ENCODE assay signal across 1 cellular context in the genomic region with DNA sequence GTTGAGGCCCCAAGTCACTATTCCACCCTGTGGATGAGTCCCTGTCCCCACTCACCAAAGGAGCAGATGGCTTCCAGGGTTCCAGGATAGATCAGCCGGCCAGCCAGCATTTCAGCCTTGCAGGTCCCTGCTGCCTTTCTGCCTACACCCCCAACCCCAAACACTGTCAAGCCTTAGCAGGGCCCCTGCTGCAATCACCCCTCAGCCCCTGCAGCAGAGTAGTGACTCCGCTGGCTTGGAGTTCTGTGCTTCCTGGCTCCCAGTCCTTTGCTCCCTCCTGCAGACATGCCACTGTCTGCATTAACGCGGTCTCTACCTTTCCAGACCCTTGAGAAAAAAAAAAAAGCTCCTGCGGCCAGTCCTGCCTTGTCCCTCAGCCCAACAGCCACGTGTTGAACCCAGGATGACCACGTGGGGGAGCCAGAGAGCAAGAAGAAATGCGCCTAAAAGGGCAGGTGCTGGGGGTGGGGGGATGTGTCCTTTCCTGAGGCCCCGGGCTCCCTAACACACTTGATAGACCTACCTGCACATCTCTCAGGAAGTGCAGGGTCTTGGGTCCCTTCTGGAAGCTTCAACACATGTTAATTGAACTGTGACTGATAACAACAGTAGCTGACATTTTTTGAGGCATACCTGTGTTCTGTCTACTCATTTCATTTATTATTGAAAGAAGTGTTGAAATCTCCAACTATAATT.
TF ChIP-seq lines count a peak whose summit lies in the region.

No MANE protein-coding gene starts in this region.

TF ChIP-seq in K562, 482 proteins besides CTCF, POLR2A, EP300 and RAD21 (continued from another document and continues in another):
- TF ChIP-seq, protein P1, sequence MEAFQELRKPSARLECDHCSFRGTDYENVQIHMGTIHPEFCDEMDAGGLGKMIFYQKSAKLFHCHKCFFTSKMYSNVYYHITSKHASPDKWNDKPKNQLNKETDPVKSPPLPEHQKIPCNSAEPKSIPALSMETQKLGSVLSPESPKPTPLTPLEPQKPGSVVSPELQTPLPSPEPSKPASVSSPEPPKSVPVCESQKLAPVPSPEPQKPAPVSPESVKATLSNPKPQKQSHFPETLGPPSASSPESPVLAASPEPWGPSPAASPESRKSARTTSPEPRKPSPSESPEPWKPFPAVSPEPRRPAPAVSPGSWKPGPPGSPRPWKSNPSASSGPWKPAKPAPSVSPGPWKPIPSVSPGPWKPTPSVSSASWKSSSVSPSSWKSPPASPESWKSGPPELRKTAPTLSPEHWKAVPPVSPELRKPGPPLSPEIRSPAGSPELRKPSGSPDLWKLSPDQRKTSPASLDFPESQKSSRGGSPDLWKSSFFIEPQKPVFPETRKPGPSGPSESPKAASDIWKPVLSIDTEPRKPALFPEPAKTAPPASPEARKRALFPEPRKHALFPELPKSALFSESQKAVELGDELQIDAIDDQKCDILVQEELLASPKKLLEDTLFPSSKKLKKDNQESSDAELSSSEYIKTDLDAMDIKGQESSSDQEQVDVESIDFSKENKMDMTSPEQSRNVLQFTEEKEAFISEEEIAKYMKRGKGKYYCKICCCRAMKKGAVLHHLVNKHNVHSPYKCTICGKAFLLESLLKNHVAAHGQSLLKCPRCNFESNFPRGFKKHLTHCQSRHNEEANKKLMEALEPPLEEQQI (IDR thresholded peaks at IDR 0.05) = no peak
- TF ChIP-seq DACH1 (IDR thresholded peaks at IDR 0.05; ENCODE audit: partially characterized antibody) (no peak), XRCC5 (IDR thresholded peaks at IDR 0.05; ENCODE audit: low read depth, low read length) (peak; percentile 87; the same call in 1 of the 2 replicates), KLF10 (CRISPR knock-in tag; IDR thresholded peaks at IDR 0.05) (no peak), JUNB (CRISPR knock-in tag; conservative IDR thresholded peaks at IDR 0.05) (no peak), MXI1 (IDR thresholded peaks at IDR 0.05; ENCODE audit: low read depth, low read length) (no peak), DPF2 (IDR thresholded peaks at IDR 0.05) (no peak), ESRRA (IDR thresholded peaks at IDR 0.05; ENCODE audit: borderline replicate concordance, low read depth) (0 out of 2 replicates have a peak, but pooled peaks have one; percentile 17), FOSL1 (tag; conservative IDR thresholded peaks at IDR 0.05) (no peak), NR2C2 (CRISPR knock-in tag; IDR thresholded peaks at IDR 0.05) (no peak), NR2C2 (tag; IDR thresholded peaks at IDR 0.05) (no peak), ZNF324 (CRISPR knock-in tag; IDR thresholded peaks at IDR 0.05) (no peak), PCBP2 (IDR thresholded peaks at IDR 0.05; ENCODE audit: low read depth, low read length, poor library complexity, severe bottlenecking) (no peak), ZNF253 (CRISPR knock-in tag; conservative IDR thresholded peaks at IDR 0.05) (no peak), ZNF217 (CRISPR knock-in tag; IDR thresholded peaks at IDR 0.05) (no peak), POLR2B (IDR thresholded peaks at IDR 0.05; ENCODE audit: low read depth, partially characterized antibody) (no peak), ZNF3 (CRISPR knock-in tag; IDR thresholded peaks at IDR 0.05) (no peak), SRF (CRISPR knock-in tag; IDR thresholded peaks at IDR 0.05) (no peak), NR3C1 (CRISPR knock-in tag; IDR thresholded peaks at IDR 0.05) (no peak), NR2F6 (CRISPR knock-in tag; IDR thresholded peaks at IDR 0.05) (no peak), MEF2D (tag; conservative IDR thresholded peaks at IDR 0.05; ENCODE audit: low read depth) (no peak), NFXL1 (CRISPR knock-in tag; IDR thresholded peaks at IDR 0.05) (0 out of 2 replicates have a peak, but pooled peaks have one; percentile 36), PML (IDR thresholded peaks at IDR 0.05; ENCODE audit: low read length) (no peak), PRPF4 (IDR thresholded peaks at IDR 0.05; ENCODE audit: insufficient read depth, low read depth, low read length, poor library complexity, severe bottlenecking) (no peak), SRSF3 (IDR thresholded peaks at IDR 0.05; ENCODE audit: insufficient read depth, low read length) (no peak), HDAC3 (IDR thresholded peaks at IDR 0.05; ENCODE audit: borderline replicate concordance, partially characterized antibody) (no peak), NR1H2 (CRISPR knock-in tag; IDR thresholded peaks at IDR 0.05) (no peak), MCM2 (IDR thresholded peaks at IDR 0.05; ENCODE audit: low read depth) (no peak), ILF3 (IDR thresholded peaks at IDR 0.05; ENCODE audit: borderline replicate concordance) (no peak), GTF2A2 (tag; IDR thresholded peaks at IDR 0.05) (no peak), ZC3H11A (IDR thresholded peaks at IDR 0.05; ENCODE audit: low read depth, low read length) (no peak)
- TF ChIP-seq, protein P2, sequence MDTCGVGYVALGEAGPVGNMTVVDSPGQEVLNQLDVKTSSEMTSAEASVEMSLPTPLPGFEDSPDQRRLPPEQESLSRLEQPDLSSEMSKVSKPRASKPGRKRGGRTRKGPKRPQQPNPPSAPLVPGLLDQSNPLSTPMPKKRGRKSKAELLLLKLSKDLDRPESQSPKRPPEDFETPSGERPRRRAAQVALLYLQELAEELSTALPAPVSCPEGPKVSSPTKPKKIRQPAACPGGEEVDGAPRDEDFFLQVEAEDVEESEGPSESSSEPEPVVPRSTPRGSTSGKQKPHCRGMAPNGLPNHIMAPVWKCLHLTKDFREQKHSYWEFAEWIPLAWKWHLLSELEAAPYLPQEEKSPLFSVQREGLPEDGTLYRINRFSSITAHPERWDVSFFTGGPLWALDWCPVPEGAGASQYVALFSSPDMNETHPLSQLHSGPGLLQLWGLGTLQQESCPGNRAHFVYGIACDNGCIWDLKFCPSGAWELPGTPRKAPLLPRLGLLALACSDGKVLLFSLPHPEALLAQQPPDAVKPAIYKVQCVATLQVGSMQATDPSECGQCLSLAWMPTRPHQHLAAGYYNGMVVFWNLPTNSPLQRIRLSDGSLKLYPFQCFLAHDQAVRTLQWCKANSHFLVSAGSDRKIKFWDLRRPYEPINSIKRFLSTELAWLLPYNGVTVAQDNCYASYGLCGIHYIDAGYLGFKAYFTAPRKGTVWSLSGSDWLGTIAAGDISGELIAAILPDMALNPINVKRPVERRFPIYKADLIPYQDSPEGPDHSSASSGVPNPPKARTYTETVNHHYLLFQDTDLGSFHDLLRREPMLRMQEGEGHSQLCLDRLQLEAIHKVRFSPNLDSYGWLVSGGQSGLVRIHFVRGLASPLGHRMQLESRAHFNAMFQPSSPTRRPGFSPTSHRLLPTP (IDR thresholded peaks at IDR 0.05; ENCODE audit: borderline replicate concordance, extremely low read depth, insufficient read length) = no peak
- TF ChIP-seq, protein P3, sequence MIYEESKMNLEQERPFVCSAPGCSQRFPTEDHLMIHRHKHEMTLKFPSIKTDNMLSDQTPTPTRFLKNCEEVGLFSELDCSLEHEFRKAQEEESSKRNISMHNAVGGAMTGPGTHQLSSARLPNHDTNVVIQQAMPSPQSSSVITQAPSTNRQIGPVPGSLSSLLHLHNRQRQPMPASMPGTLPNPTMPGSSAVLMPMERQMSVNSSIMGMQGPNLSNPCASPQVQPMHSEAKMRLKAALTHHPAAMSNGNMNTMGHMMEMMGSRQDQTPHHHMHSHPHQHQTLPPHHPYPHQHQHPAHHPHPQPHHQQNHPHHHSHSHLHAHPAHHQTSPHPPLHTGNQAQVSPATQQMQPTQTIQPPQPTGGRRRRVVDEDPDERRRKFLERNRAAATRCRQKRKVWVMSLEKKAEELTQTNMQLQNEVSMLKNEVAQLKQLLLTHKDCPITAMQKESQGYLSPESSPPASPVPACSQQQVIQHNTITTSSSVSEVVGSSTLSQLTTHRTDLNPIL (CRISPR knock-in tag; IDR thresholded peaks at IDR 0.05) = no peak
- TF ChIP-seq, protein P4, sequence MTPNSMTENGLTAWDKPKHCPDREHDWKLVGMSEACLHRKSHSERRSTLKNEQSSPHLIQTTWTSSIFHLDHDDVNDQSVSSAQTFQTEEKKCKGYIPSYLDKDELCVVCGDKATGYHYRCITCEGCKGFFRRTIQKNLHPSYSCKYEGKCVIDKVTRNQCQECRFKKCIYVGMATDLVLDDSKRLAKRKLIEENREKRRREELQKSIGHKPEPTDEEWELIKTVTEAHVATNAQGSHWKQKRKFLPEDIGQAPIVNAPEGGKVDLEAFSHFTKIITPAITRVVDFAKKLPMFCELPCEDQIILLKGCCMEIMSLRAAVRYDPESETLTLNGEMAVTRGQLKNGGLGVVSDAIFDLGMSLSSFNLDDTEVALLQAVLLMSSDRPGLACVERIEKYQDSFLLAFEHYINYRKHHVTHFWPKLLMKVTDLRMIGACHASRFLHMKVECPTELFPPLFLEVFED (CRISPR knock-in tag; conservative IDR thresholded peaks at IDR 0.05) = no peak
- TF ChIP-seq, protein P5, sequence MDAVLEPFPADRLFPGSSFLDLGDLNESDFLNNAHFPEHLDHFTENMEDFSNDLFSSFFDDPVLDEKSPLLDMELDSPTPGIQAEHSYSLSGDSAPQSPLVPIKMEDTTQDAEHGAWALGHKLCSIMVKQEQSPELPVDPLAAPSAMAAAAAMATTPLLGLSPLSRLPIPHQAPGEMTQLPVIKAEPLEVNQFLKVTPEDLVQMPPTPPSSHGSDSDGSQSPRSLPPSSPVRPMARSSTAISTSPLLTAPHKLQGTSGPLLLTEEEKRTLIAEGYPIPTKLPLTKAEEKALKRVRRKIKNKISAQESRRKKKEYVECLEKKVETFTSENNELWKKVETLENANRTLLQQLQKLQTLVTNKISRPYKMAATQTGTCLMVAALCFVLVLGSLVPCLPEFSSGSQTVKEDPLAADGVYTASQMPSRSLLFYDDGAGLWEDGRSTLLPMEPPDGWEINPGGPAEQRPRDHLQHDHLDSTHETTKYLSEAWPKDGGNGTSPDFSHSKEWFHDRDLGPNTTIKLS (IDR thresholded peaks at IDR 0.05; ENCODE audit: borderline replicate concordance, low read depth) = no peak
- TF ChIP-seq, protein P6, sequence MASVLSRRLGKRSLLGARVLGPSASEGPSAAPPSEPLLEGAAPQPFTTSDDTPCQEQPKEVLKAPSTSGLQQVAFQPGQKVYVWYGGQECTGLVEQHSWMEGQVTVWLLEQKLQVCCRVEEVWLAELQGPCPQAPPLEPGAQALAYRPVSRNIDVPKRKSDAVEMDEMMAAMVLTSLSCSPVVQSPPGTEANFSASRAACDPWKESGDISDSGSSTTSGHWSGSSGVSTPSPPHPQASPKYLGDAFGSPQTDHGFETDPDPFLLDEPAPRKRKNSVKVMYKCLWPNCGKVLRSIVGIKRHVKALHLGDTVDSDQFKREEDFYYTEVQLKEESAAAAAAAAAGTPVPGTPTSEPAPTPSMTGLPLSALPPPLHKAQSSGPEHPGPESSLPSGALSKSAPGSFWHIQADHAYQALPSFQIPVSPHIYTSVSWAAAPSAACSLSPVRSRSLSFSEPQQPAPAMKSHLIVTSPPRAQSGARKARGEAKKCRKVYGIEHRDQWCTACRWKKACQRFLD (CRISPR knock-in tag; IDR thresholded peaks at IDR 0.05) = no peak
- TF ChIP-seq, protein P7, sequence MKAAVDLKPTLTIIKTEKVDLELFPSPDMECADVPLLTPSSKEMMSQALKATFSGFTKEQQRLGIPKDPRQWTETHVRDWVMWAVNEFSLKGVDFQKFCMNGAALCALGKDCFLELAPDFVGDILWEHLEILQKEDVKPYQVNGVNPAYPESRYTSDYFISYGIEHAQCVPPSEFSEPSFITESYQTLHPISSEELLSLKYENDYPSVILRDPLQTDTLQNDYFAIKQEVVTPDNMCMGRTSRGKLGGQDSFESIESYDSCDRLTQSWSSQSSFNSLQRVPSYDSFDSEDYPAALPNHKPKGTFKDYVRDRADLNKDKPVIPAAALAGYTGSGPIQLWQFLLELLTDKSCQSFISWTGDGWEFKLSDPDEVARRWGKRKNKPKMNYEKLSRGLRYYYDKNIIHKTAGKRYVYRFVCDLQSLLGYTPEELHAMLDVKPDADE (conservative IDR thresholded peaks at IDR 0.05; ENCODE audit: control insufficient read depth, low read depth, low read length) = no peak
- TF ChIP-seq, protein P8, sequence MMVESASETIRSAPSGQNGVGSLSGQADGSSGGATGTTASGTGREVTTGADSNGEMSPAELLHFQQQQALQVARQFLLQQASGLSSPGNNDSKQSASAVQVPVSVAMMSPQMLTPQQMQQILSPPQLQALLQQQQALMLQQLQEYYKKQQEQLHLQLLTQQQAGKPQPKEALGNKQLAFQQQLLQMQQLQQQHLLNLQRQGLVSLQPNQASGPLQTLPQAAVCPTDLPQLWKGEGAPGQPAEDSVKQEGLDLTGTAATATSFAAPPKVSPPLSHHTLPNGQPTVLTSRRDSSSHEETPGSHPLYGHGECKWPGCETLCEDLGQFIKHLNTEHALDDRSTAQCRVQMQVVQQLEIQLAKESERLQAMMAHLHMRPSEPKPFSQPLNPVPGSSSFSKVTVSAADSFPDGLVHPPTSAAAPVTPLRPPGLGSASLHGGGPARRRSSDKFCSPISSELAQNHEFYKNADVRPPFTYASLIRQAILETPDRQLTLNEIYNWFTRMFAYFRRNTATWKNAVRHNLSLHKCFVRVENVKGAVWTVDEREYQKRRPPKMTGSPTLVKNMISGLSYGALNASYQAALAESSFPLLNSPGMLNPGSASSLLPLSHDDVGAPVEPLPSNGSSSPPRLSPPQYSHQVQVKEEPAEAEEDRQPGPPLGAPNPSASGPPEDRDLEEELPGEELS (CRISPR knock-in tag; IDR thresholded peaks at IDR 0.05; ENCODE audit: borderline replicate concordance) = no peak
- TF ChIP-seq, protein P9, sequence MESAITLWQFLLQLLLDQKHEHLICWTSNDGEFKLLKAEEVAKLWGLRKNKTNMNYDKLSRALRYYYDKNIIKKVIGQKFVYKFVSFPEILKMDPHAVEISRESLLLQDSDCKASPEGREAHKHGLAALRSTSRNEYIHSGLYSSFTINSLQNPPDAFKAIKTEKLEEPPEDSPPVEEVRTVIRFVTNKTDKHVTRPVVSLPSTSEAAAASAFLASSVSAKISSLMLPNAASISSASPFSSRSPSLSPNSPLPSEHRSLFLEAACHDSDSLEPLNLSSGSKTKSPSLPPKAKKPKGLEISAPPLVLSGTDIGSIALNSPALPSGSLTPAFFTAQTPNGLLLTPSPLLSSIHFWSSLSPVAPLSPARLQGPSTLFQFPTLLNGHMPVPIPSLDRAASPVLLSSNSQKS (CRISPR knock-in tag; IDR thresholded peaks at IDR 0.05) = 0 out of 2 replicates have a peak, but pooled peaks have one; percentile 63
- TF ChIP-seq, protein P10, sequence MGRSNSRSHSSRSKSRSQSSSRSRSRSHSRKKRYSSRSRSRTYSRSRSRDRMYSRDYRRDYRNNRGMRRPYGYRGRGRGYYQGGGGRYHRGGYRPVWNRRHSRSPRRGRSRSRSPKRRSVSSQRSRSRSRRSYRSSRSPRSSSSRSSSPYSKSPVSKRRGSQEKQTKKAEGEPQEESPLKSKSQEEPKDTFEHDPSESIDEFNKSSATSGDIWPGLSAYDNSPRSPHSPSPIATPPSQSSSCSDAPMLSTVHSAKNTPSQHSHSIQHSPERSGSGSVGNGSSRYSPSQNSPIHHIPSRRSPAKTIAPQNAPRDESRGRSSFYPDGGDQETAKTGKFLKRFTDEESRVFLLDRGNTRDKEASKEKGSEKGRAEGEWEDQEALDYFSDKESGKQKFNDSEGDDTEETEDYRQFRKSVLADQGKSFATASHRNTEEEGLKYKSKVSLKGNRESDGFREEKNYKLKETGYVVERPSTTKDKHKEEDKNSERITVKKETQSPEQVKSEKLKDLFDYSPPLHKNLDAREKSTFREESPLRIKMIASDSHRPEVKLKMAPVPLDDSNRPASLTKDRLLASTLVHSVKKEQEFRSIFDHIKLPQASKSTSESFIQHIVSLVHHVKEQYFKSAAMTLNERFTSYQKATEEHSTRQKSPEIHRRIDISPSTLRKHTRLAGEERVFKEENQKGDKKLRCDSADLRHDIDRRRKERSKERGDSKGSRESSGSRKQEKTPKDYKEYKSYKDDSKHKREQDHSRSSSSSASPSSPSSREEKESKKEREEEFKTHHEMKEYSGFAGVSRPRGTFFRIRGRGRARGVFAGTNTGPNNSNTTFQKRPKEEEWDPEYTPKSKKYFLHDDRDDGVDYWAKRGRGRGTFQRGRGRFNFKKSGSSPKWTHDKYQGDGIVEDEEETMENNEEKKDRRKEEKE (IDR thresholded peaks at IDR 0.05; ENCODE audit: borderline replicate concordance in 1 of 2, control insufficient read depth in 1 of 2, low read depth in 2 of 2, low read length in 1 of 2) = no peak
